ENCODE assay signal across 20 cellular contexts in the genomic region with DNA sequence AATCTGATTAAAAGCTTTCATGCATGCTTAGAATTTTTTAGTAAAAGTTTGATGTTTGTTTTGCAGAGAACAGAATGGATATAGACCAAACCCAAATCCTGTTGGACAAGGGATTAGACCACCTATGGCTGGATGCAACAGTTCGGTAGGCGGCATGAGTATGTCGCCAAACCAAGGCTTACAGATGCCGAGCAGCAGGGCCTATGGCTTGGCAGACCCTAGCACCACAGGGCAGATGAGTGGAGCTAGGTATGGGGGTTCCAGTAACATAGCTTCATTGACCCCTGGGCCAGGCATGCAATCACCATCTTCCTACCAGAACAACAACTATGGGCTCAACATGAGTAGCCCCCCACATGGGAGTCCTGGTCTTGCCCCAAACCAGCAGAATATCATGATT.
DNase-seq lines count a peak whose midpoint lies in the region; ATAC-seq lines count a peak whose summit lies in the region.
"Had no signal": no experiment of that assay in that cellular context is flagged by ENCODE, and none has a peak within 500 bp of the region (broad histone marks: within the 10 kb centered on the region; RNA-seq: fewer than 3 reads in every experiment).

No MANE protein-coding gene starts in this region.

- peaks cover 18 to 94% of the 10 kb centered on the region in 2 donors for H3K36me3 ChIP-seq in neuronal stem cell (replicated peaks in 1 of 2; ENCODE audit: control insufficient read depth in 2 of 2, insufficient read depth in 2 of 2, low read length in 2 of 2)

- no CpG with 5 or more reads among the region's 4 CpGs for WGBS in neuronal stem cell (ENCODE audit: extremely low coverage in 2 of 2, insufficient read length in 2 of 2, insufficient replicate concordance in 1 of 2), 2 donors

- peaks cover 99% of the 10 kb centered on the region for H3K36me3 Mint-ChIP-seq in activated T-cell treated with anti-CD3 and anti-CD28 coated beads, Interleukin-2, amount 50 U/mL, for 24 hours (ENCODE audit: low read depth)
- peaks cover 59% of the 10 kb centered on the region for H3K36me3 Mint-ChIP-seq in central memory CD8-positive, alpha-beta T cell (ENCODE audit: insufficient read depth)
- peaks cover 42 to 61% of the 10 kb centered on the region in 2 donors for H3K36me3 Mint-ChIP-seq in stimulated activated naive B cell treated with anti-CD40 and anti-IgM and Interleukin-4, amounts not matched to agents 10 μg/mL and 1 μg/mL and 100 μg/mL, for 72 hours

- H3K27me3 ChIP-seq in neuronal stem cell (ENCODE audit: control insufficient read depth in 3 of 3, insufficient read depth in 3 of 3, low read depth in 1 of 3, low read length in 3 of 3) = no peaks in the 10 kb centered on the region
- H3K27me3 ChIP-seq: BLaER1 treated with 17β-estradiol and CSF1 and Interleukin-3, amounts not matched to agents 10 nM and 100 nM had no signal

- no peak overlapping the region for H4K8ac ChIP-seq in neuronal stem cell (ENCODE audit: low read depth, low read length)

- H2BK15ac ChIP-seq in neuronal stem cell (ENCODE audit: low read length) = no peak overlapping the region

- H3K4ac ChIP-seq in neuronal stem cell (ENCODE audit: low read length) = no peak overlapping the region

- H3K27ac ChIP-seq in neuronal stem cell (replicated peaks; ENCODE audit: low read length) = no peak overlapping the region
- H3K27ac ChIP-seq: 22Rv1; A549; BLaER1 treated with 17β-estradiol and CSF1 and Interleukin-3, amounts not matched to agents 10 nM and 100 nM; C4-2B had no signal

- no peak overlapping the region for H3K4me2 ChIP-seq in neuronal stem cell (ENCODE audit: insufficient read depth, low read length, poor library complexity, severe bottlenecking)
- H3K4me2 ChIP-seq: A549; BLaER1 treated with 17β-estradiol and CSF1 and Interleukin-3, amounts not matched to agents 10 nM and 100 nM had no signal

- no peak overlapping the region for H2BK5ac ChIP-seq in neuronal stem cell (ENCODE audit: low read length)

- no peaks in the 10 kb centered on the region for H3K4me1 Mint-ChIP-seq in activated T-cell treated with anti-CD3 and anti-CD28 coated beads, Interleukin-2, amount 50 U/mL, for 24 hours (ENCODE audit: low read depth)
- H3K4me1 Mint-ChIP-seq in central memory CD8-positive, alpha-beta T cell = peaks cover 4% of the 10 kb centered on the region
- peaks cover 4 to 11% of the 10 kb centered on the region in 2 donors for H3K4me1 Mint-ChIP-seq in stimulated activated naive B cell treated with anti-CD40 and anti-IgM and Interleukin-4, amounts not matched to agents 10 μg/mL and 1 μg/mL and 100 μg/mL, for 72 hours
- H3K4me1 Mint-ChIP-seq: B cell had no signal

- H3K27ac Mint-ChIP-seq in activated T-cell treated with anti-CD3 and anti-CD28 coated beads, Interleukin-2, amount 50 U/mL, for 24 hours = peak overlapping the region; percentile 35
- H3K27ac Mint-ChIP-seq in central memory CD8-positive, alpha-beta T cell (ENCODE audit: low read depth) = peak overlapping the region; percentile 63
- peak overlapping the region; percentile 31 for H3K27ac Mint-ChIP-seq in stimulated activated naive B cell treated with anti-CD40 and anti-IgM and Interleukin-4, amounts not matched to agents 10 μg/mL and 1 μg/mL and 100 μg/mL, for 72 hours
- H3K27ac Mint-ChIP-seq: B cell; CD4-positive, alpha-beta T cell had no signal

- H3K23ac ChIP-seq in neuronal stem cell (ENCODE audit: low read depth, low read length, poor library complexity) = peak overlapping the region; percentile 3

- no peak overlapping the region for H3K4me3 ChIP-seq in neuronal stem cell (ENCODE audit: low read length in 2 of 2)
- H3K4me3 ChIP-seq: A549; BLaER1 treated with 17β-estradiol and CSF1 and Interleukin-3, amounts not matched to agents 10 nM and 100 nM had no signal

- H4K91ac ChIP-seq in neuronal stem cell (ENCODE audit: low read depth, low read length, poor library complexity) = no peak overlapping the region

- H3K4me1 ChIP-seq in neuronal stem cell (ENCODE audit: control insufficient read depth in 2 of 2, insufficient read depth in 1 of 2, low read depth in 1 of 2, low read length in 2 of 2) = no peaks in the 10 kb centered on the region
- H3K4me1 ChIP-seq: BLaER1 treated with 17β-estradiol and CSF1 and Interleukin-3, amounts not matched to agents 10 nM and 100 nM; Caco-2 had no signal

- H2AK5ac ChIP-seq in neuronal stem cell (ENCODE audit: low read depth, low read length) = no peak overlapping the region

- H3K27me3 Mint-ChIP-seq in activated T-cell treated with anti-CD3 and anti-CD28 coated beads, Interleukin-2, amount 50 U/mL, for 24 hours = no peaks in the 10 kb centered on the region
- H3K27me3 Mint-ChIP-seq in central memory CD8-positive, alpha-beta T cell = no peaks in the 10 kb centered on the region
- no peaks in the 10 kb centered on the region for H3K27me3 Mint-ChIP-seq in stimulated activated naive B cell treated with anti-CD40 and anti-IgM and Interleukin-4, amounts not matched to agents 10 μg/mL and 1 μg/mL and 100 μg/mL, for 72 hours
- H3K27me3 Mint-ChIP-seq: B cell; CD4-positive, alpha-beta T cell had no signal

- no peak overlapping the region for H2BK120ac ChIP-seq in neuronal stem cell (ENCODE audit: low read depth, low read length)

- no peak overlapping the region for H2BK12ac ChIP-seq in neuronal stem cell (ENCODE audit: low read length)

- no peak overlapping the region for H3K9ac ChIP-seq in neuronal stem cell (ENCODE audit: low read depth, low read length, poor library complexity)
- H3K9ac ChIP-seq: BLaER1 treated with 17β-estradiol and CSF1 and Interleukin-3, amounts not matched to agents 10 nM and 100 nM had no signal

- H2AFZ ChIP-seq in neuronal stem cell (ENCODE audit: low read length) = no peak overlapping the region

- H3K9me3 Mint-ChIP-seq in activated T-cell treated with anti-CD3 and anti-CD28 coated beads, Interleukin-2, amount 50 U/mL, for 24 hours = no peaks in the 10 kb centered on the region
- H3K9me3 Mint-ChIP-seq in central memory CD8-positive, alpha-beta T cell = no peaks in the 10 kb centered on the region
- H3K9me3 Mint-ChIP-seq in stimulated activated naive B cell treated with anti-CD40 and anti-IgM and Interleukin-4, amounts not matched to agents 10 μg/mL and 1 μg/mL and 100 μg/mL, for 72 hours = no peaks in the 10 kb centered on the region
- H3K9me3 Mint-ChIP-seq: CD4-positive, alpha-beta T cell; CD8-positive, alpha-beta T cell had no signal

- ATAC-seq in central memory CD8-positive, alpha-beta T cell (replicated peaks; ENCODE audit: extremely low read depth, poor library complexity, severe bottlenecking) = no peak
- no peak for ATAC-seq in stimulated activated naive B cell treated with anti-CD40 and anti-IgM and Interleukin-4, amounts not matched to agents 10 μg/mL and 1 μg/mL and 100 μg/mL, for 72 hours (replicated peaks)
- no peak for ATAC-seq in GM21447 (IDR thresholded peaks at IDR 0.05; ENCODE audit: unreplicated experiment)
- ATAC-seq: A549; CD8-positive, alpha-beta T cell had no signal

- H3K9me3 ChIP-seq in neuronal stem cell (replicated peaks in 1 of 2; ENCODE audit: control insufficient read depth in 2 of 2, insufficient read depth in 1 of 2, low read depth in 1 of 2, low read length in 2 of 2) = no peaks in the 10 kb centered on the region
- H3K9me3 ChIP-seq: A549; BLaER1 treated with 17β-estradiol and CSF1 and Interleukin-3, amounts not matched to agents 10 nM and 100 nM; Caco-2 had no signal

- no peak for DNase-seq in activated T-cell treated with anti-CD3 and anti-CD28 coated beads, Interleukin-2, amount 50 U/mL, for 24 hours
- no peak for DNase-seq in activated T-cell treated with anti-CD3 and anti-CD28 coated beads, Interleukin-2, amount 50 U/mL, for 1 hour
- no peak for DNase-seq in central memory CD8-positive, alpha-beta T cell (ENCODE audit: low spot score in 2 of 2)
- DNase-seq in neuronal stem cell (ENCODE audit: low spot score) (no peak), NCI-H2171 treated with DMSO at 0.1 percent for 48 hours (lab: John Stamatoyannopoulos, UW) (no peak), NCI-H1092 treated with DMSO at 0.1 percent for 48 hours (lab: John Stamatoyannopoulos, UW) (no peak)
- no peak for DNase-seq in stimulated activated naive B cell treated with anti-CD40 and anti-IgM and Interleukin-4, amounts not matched to agents 10 μg/mL and 1 μg/mL and 100 μg/mL, for 72 hours
- DNase-seq: AML-193; Caco-2; Calu3; CD4-positive, alpha-beta T cell; CD8-positive, alpha-beta T cell; DMS79 treated with DMSO at 0.1 percent for 48 hours; GF-D8 had no signal

- H3K79me1 ChIP-seq in neuronal stem cell (ENCODE audit: low read depth, low read length) = no peaks in the 10 kb centered on the region

- H3K4me3 Mint-ChIP-seq in activated T-cell treated with anti-CD3 and anti-CD28 coated beads, Interleukin-2, amount 50 U/mL, for 24 hours = no peak overlapping the region
- no peak overlapping the region for H3K4me3 Mint-ChIP-seq in central memory CD8-positive, alpha-beta T cell
- no peak overlapping the region for H3K4me3 Mint-ChIP-seq in stimulated activated naive B cell treated with anti-CD40 and anti-IgM and Interleukin-4, amounts not matched to agents 10 μg/mL and 1 μg/mL and 100 μg/mL, for 72 hours
- H3K4me3 Mint-ChIP-seq: B cell; CD4-positive, alpha-beta T cell; CD8-positive, alpha-beta T cell had no signal

- no peak overlapping the region for H3K18ac ChIP-seq in neuronal stem cell (ENCODE audit: low read length)

- H3K14ac ChIP-seq in neuronal stem cell (ENCODE audit: low read length) = no peak overlapping the region
